In the genomic region with DNA sequence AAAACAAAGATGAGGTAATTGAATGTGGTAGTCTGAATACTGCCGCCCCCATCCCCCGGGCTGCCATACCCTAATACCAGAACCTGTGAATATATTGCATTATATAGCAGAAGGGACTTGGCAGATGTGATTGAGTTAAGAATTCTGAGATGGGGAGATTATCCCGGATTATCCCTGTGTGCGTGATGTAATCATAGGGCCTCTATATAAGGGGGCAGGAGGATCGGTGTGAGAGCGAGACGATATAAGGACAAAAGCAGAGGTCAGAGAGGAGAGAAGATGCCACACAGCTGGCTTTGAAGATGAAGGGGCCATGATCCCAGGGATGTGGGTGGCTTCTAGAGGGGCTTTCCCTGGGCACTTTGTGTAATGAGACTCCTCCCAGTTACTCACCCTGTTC, we compare ENCODE assay signal across 25 cellular contexts.
"Had no signal": no experiment of that assay in that cellular context is flagged by ENCODE, and none has a peak within 500 bp of the region (broad histone marks: within the 10 kb centered on the region; RNA-seq: fewer than 3 reads in every experiment).

No MANE protein-coding gene starts in this region.

- FAIRE-seq: islet of Langerhans had no signal

- H3K36me3 Mint-ChIP-seq: immature natural killer cell; naive thymus-derived CD4-positive, alpha-beta T cell; natural killer cell treated with Interleukin-12 subunit alpha and Interleukin-12 subunit beta and Interleukin-15 and Interleukin-18, amount 100 ng/mL, for 72 hours; stimulated activated memory B cell treated with anti-CD40 and anti-IgM and Interleukin-4, amounts not matched to agents 10 μg/mL and 1 μg/mL and 100 μg/mL, for 72 hours; type B pancreatic cell had no signal

- H3K4me1 ChIP-seq: left ventricle myocardium inferior, uterus had no signal

- H3K27ac Mint-ChIP-seq: immature natural killer cell; naive thymus-derived CD4-positive, alpha-beta T cell; natural killer cell treated with Interleukin-12 subunit alpha and Interleukin-12 subunit beta and Interleukin-15 and Interleukin-18, amount 100 ng/mL, for 72 hours; progenitor cell of endocrine pancreas; stimulated activated memory B cell treated with anti-CD40 and anti-IgM and Interleukin-4, amounts not matched to agents 10 μg/mL and 1 μg/mL and 100 μg/mL, for 72 hours; stimulated activated naive CD8-positive, alpha-beta T cell treated with anti-CD3 and anti-CD28 coated beads, Interleukin-15, amount 100 ng/mL, for 72 hours; type B pancreatic cell had no signal

- H3K36me3 ChIP-seq: left ventricle myocardium inferior, ovary, right atrium auricular region, right lobe of liver, tibial nerve, uterus had no signal

- H3K27ac ChIP-seq: left ventricle myocardium inferior, ovary, right atrium auricular region, right lobe of liver, tibial nerve, uterus had no signal

- H3K4me1 Mint-ChIP-seq: immature natural killer cell; naive thymus-derived CD4-positive, alpha-beta T cell; stimulated activated memory B cell treated with anti-CD40 and anti-IgM and Interleukin-4, amounts not matched to agents 10 μg/mL and 1 μg/mL and 100 μg/mL, for 72 hours; stimulated activated naive CD8-positive, alpha-beta T cell treated with anti-CD3 and anti-CD28 coated beads, Interleukin-15, amount 100 ng/mL, for 72 hours had no signal

- H3K4me3 Mint-ChIP-seq: immature natural killer cell; naive thymus-derived CD4-positive, alpha-beta T cell; natural killer cell treated with Interleukin-12 subunit alpha and Interleukin-12 subunit beta and Interleukin-15 and Interleukin-18, amount 100 ng/mL, for 72 hours; stimulated activated memory B cell treated with anti-CD40 and anti-IgM and Interleukin-4, amounts not matched to agents 10 μg/mL and 1 μg/mL and 100 μg/mL, for 72 hours; stimulated activated naive CD8-positive, alpha-beta T cell treated with anti-CD3 and anti-CD28 coated beads, Interleukin-15, amount 100 ng/mL, for 72 hours; type B pancreatic cell had no signal

- H3K4me3 ChIP-seq: left ventricle myocardium inferior, lung, mucosa of descending colon, ovary, right atrium auricular region, right lobe of liver, smooth muscle cell, tibial nerve, uterus had no signal

- H3K9me3 Mint-ChIP-seq: immature natural killer cell; natural killer cell treated with Interleukin-12 subunit alpha and Interleukin-12 subunit beta and Interleukin-15 and Interleukin-18, amount 100 ng/mL, for 72 hours; stimulated activated memory B cell treated with anti-CD40 and anti-IgM and Interleukin-4, amounts not matched to agents 10 μg/mL and 1 μg/mL and 100 μg/mL, for 72 hours; stimulated activated naive CD8-positive, alpha-beta T cell treated with anti-CD3 and anti-CD28 coated beads, Interleukin-15, amount 100 ng/mL, for 72 hours had no signal

- H3K27me3 Mint-ChIP-seq: naive thymus-derived CD4-positive, alpha-beta T cell; natural killer cell treated with Interleukin-12 subunit alpha and Interleukin-12 subunit beta and Interleukin-15 and Interleukin-18, amount 100 ng/mL, for 72 hours; stimulated activated memory B cell treated with anti-CD40 and anti-IgM and Interleukin-4, amounts not matched to agents 10 μg/mL and 1 μg/mL and 100 μg/mL, for 72 hours; stimulated activated naive CD8-positive, alpha-beta T cell treated with anti-CD3 and anti-CD28 coated beads, Interleukin-15, amount 100 ng/mL, for 72 hours; type B pancreatic cell had no signal

- H3K9me3 ChIP-seq: left ventricle myocardium inferior, mucosa of descending colon, ovary, right atrium auricular region, right lobe of liver, tibial nerve, uterus had no signal

- ATAC-seq: mucosa of descending colon; naive thymus-derived CD4-positive, alpha-beta T cell; natural killer cell treated with Interleukin-12 subunit alpha and Interleukin-12 subunit beta and Interleukin-15 and Interleukin-18, amount 100 ng/mL, for 72 hours; right lobe of liver; stimulated activated memory B cell treated with anti-CD40 and anti-IgM and Interleukin-4, amounts not matched to agents 10 μg/mL and 1 μg/mL and 100 μg/mL, for 72 hours; stimulated activated naive CD8-positive, alpha-beta T cell treated with anti-CD3 and anti-CD28 coated beads, Interleukin-15, amount 100 ng/mL, for 72 hours had no signal

- DNase-seq: hypothalamus; immature natural killer cell; left ventricle myocardium inferior; midbrain; mucosa of descending colon; naive thymus-derived CD4-positive, alpha-beta T cell; ovary; right lobe of liver; stimulated activated CD4-positive, alpha-beta T cell treated with anti-CD3 and anti-CD28 coated beads, Interleukin-1b, Interleukin-23, amount 100 ng/mL, for 48 hours; stimulated activated CD4-positive, alpha-beta T cell treated with anti-CD3 and anti-CD28 coated beads, Interleukin-2, amount 100 ng/mL, for 48 hours; stimulated activated CD4-positive, alpha-beta T cell treated with anti-CD3 and anti-CD28 coated beads, Interleukin-4, amount 100 ng/mL, for 4 hours; stimulated activated CD8-positive, alpha-beta memory T cell treated with anti-CD3 and anti-CD28 coated beads, Interleukin-4, amount 100 ng/mL, for 48 hours; stimulated activated naive CD4-positive, alpha-beta T cell treated with Interleukin-2 at 50 U/mL for 16 hours; stimulated activated naive CD8-positive, alpha-beta T cell treated with anti-CD3 and anti-CD28 coated beads, Interleukin-15, amount 100 ng/mL, for 72 hours; substantia nigra; uterus had no signal
